1 cellular context compared by ENCODE assay signal in the genomic region with DNA sequence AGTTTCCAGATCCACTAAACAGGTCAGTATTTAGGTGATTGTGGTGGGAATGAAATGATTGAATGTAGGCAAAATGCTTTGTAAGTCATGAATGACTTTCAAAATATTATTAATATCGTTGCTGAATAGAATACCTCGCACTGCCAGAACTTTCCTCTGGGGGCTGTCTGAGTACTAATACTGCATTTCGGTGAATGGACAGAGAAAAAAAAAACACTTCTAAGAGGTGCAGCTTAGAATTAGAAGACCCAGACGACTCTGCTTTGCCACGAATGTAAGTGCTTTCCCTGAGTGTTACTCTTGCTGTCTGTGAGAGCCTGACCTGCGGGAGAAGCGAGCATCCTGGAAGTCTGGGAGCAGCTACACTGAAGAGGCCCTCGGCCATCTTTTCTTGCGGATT.
TF ChIP-seq lines count a peak whose summit lies in the region.

No MANE protein-coding gene starts in this region.

TF ChIP-seq in GM12878, 131 proteins besides CTCF, POLR2A, EP300 and RAD21 (continued from another document):
- TF ChIP-seq, protein P1, sequence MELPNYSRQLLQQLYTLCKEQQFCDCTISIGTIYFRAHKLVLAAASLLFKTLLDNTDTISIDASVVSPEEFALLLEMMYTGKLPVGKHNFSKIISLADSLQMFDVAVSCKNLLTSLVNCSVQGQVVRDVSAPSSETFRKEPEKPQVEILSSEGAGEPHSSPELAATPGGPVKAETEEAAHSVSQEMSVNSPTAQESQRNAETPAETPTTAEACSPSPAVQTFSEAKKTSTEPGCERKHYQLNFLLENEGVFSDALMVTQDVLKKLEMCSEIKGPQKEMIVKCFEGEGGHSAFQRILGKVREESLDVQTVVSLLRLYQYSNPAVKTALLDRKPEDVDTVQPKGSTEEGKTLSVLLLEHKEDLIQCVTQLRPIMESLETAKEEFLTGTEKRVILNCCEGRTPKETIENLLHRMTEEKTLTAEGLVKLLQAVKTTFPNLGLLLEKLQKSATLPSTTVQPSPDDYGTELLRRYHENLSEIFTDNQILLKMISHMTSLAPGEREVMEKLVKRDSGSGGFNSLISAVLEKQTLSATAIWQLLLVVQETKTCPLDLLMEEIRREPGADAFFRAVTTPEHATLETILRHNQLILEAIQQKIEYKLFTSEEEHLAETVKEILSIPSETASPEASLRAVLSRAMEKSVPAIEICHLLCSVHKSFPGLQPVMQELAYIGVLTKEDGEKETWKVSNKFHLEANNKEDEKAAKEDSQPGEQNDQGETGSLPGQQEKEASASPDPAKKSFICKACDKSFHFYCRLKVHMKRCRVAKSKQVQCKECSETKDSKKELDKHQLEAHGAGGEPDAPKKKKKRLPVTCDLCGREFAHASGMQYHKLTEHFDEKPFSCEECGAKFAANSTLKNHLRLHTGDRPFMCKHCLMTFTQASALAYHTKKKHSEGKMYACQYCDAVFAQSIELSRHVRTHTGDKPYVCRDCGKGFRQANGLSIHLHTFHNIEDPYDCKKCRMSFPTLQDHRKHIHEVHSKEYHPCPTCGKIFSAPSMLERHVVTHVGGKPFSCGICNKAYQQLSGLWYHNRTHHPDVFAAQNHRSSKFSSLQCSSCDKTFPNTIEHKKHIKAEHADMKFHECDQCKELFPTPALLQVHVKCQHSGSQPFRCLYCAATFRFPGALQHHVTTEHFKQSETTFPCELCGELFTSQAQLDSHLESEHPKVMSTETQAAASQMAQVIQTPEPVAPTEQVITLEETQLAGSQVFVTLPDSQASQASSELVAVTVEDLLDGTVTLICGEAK (IDR thresholded peaks at IDR 0.05; ENCODE audit: borderline replicate concordance) = no peak
- TF ChIP-seq, protein P2, sequence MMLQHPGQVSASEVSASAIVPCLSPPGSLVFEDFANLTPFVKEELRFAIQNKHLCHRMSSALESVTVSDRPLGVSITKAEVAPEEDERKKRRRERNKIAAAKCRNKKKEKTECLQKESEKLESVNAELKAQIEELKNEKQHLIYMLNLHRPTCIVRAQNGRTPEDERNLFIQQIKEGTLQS (IDR thresholded peaks at IDR 0.05; ENCODE audit: borderline replicate concordance, extremely low read depth, low read depth, low read length) = no peak
- TF ChIP-seq SMARCA5 (IDR thresholded peaks at IDR 0.05) = no peak
- no peak for TF ChIP-seq ZSCAN29 (IDR thresholded peaks at IDR 0.05)
- no peak for TF ChIP-seq PKNOX1 (IDR thresholded peaks at IDR 0.05)
- TF ChIP-seq ATF7 (IDR thresholded peaks at IDR 0.05; ENCODE audit: low read depth) = no peak
TF ChIP-seq in GM12878: peak in this region for 0.
